1 cellular context compared by ENCODE assay signal in genomic region chr19:3080281-3080680, GRCh38.
A peak's percentile ranks its signal among the peaks of the same experiment; 100 is the strongest.
TF ChIP-seq lines count a peak whose summit lies in the region.

No MANE protein-coding gene starts in this region.

TF ChIP-seq in K562, 482 proteins besides CTCF, POLR2A, EP300 and RAD21:
- no peak for TF ChIP-seq CBX5 (IDR thresholded peaks at IDR 0.05; ENCODE audit: borderline replicate concordance, low read depth)
- TF ChIP-seq FOXK2 (conservative IDR thresholded peaks at IDR 0.05 in 1 of 2, IDR thresholded peaks at IDR 0.05 in 1 of 2; ENCODE audit: low read depth in 2 of 2): no peak
- TF ChIP-seq VEZF1 (CRISPR knock-in tag; IDR thresholded peaks at IDR 0.05): 0 out of 2 replicates have a peak, but pooled peaks have one; percentile 28
- TF ChIP-seq ZNF12 (CRISPR knock-in tag; IDR thresholded peaks at IDR 0.05): no peak
- TF ChIP-seq XRCC4 (IDR thresholded peaks at IDR 0.05; ENCODE audit: extremely low read depth, insufficient read depth, insufficient read length): no peak
- no peak for TF ChIP-seq ZBTB26 (CRISPR knock-in tag; IDR thresholded peaks at IDR 0.05)
- no peak for TF ChIP-seq MAFK (IDR thresholded peaks at IDR 0.05; ENCODE audit: low read length)
- TF ChIP-seq PRDM10 (IDR thresholded peaks at IDR 0.05; ENCODE audit: partially characterized antibody): peak; percentile 59
- no peak for TF ChIP-seq RB1 (IDR thresholded peaks at IDR 0.05; ENCODE audit: low read depth)
- TF ChIP-seq NFRKB (IDR thresholded peaks at IDR 0.05; ENCODE audit: low read depth): no peak
- no peak for TF ChIP-seq ZNF780A (CRISPR knock-in tag; IDR thresholded peaks at IDR 0.05)
- TF ChIP-seq SRF (CRISPR knock-in tag; IDR thresholded peaks at IDR 0.05): no peak
- no peak for TF ChIP-seq ZNF347 (CRISPR knock-in tag; IDR thresholded peaks at IDR 0.05; ENCODE audit: low read depth)
- TF ChIP-seq POLR2AphosphoS2 (IDR thresholded peaks at IDR 0.05; ENCODE audit: low read length): no peak
